1 cellular context compared by ENCODE assay signal in genomic region chr18:22194151-22194598, GRCh38.
TF ChIP-seq lines count a peak whose summit lies in the region.

No MANE protein-coding gene starts in this region.

TF ChIP-seq in K562, 482 proteins besides CTCF, POLR2A, EP300 and RAD21 (continued from another document):
- TF ChIP-seq ZBTB34 (CRISPR knock-in tag; IDR thresholded peaks at IDR 0.05) (no peak), OTX1 (CRISPR knock-in tag; IDR thresholded peaks at IDR 0.05) (no peak), ZNF639 (CRISPR knock-in tag; conservative IDR thresholded peaks at IDR 0.05 in 1 of 2, IDR thresholded peaks at IDR 0.05 in 1 of 2) (peak in 1 of 2 experiments; percentile 70; a peak in 1 of 4 replicates), KDM5B (IDR thresholded peaks at IDR 0.05; ENCODE audit: insufficient replicate concordance, low read depth, low read length) (peak; percentile 29), FOS (IDR thresholded peaks at IDR 0.05; ENCODE audit: extremely low read depth, insufficient read length) (no peak), CBX3 (IDR thresholded peaks at IDR 0.05; ENCODE audit: borderline replicate concordance in 1 of 2, low read length in 2 of 2) (peak in 1 of 2 experiments; percentile 91; a peak in 2 of 3 replicates), TAL1 (IDR thresholded peaks at IDR 0.05) (peak; percentile 95)
